ENCODE assay signal across 1 cellular context in genomic region chr4:39924014-39924413, GRCh38.
TF ChIP-seq lines count a peak whose summit lies in the region.

No MANE protein-coding gene starts in this region.

TF ChIP-seq in WTC11, 78 proteins besides CTCF, POLR2A, EP300 and RAD21:
- TF ChIP-seq FOXP1 (CRISPR knock-in tag; IDR thresholded peaks at IDR 0.05; ENCODE audit: borderline replicate concordance) (no peak), GRHL2 (CRISPR knock-in tag; IDR thresholded peaks at IDR 0.05; ENCODE audit: insufficient replicate concordance, severe bottlenecking) (no peak), ZNF512 (CRISPR knock-in tag; IDR thresholded peaks at IDR 0.05; ENCODE audit: borderline replicate concordance) (no peak), ZNF263 (CRISPR knock-in tag; IDR thresholded peaks at IDR 0.05; ENCODE audit: low read depth) (no peak), JUN (CRISPR knock-in tag; IDR thresholded peaks at IDR 0.05) (no peak), ATF3 (CRISPR knock-in tag; conservative IDR thresholded peaks at IDR 0.05) (no peak), MAX (CRISPR knock-in tag; IDR thresholded peaks at IDR 0.05) (no peak), MYBL2 (CRISPR knock-in tag; IDR thresholded peaks at IDR 0.05) (no peak), ZNF396 (CRISPR knock-in tag; IDR thresholded peaks at IDR 0.05; ENCODE audit: borderline replicate concordance) (no peak), NFATC4 (CRISPR knock-in tag; IDR thresholded peaks at IDR 0.05) (no peak), FOXP4 (CRISPR knock-in tag; IDR thresholded peaks at IDR 0.05) (no peak), MXD4 (CRISPR knock-in tag; IDR thresholded peaks at IDR 0.05; ENCODE audit: borderline replicate concordance) (no peak), SMAD4 (CRISPR knock-in tag; IDR thresholded peaks at IDR 0.05) (no peak), ZNF423 (CRISPR knock-in tag; IDR thresholded peaks at IDR 0.05) (no peak)
